ENCODE assay signal across 1 cellular context in genomic region chr3:50515565-50516047, GRCh38.
TF ChIP-seq lines count a peak whose summit lies in the region.

No MANE protein-coding gene starts in this region.

TF ChIP-seq in H1, 55 proteins besides CTCF, POLR2A, EP300 and RAD21:
- TF ChIP-seq MAX (IDR thresholded peaks at IDR 0.05) = peak; percentile 57; the same call in 1 of the 2 replicates
- TF ChIP-seq HDAC6 (IDR thresholded peaks at IDR 0.05; ENCODE audit: low read depth, low read length) = no peak
- peak; percentile 52; the same call in 1 of the 2 replicates for TF ChIP-seq SRF (IDR thresholded peaks at IDR 0.05; ENCODE audit: low read depth, low read length)
- TF ChIP-seq E2F6 (IDR thresholded peaks at IDR 0.05) = 0 out of 2 replicates have a peak, but pooled peaks have one; percentile 10
- no peak for TF ChIP-seq TBP (IDR thresholded peaks at IDR 0.05; ENCODE audit: low read depth, low read length)
